1 cellular context compared by ENCODE assay signal in the genomic region with DNA sequence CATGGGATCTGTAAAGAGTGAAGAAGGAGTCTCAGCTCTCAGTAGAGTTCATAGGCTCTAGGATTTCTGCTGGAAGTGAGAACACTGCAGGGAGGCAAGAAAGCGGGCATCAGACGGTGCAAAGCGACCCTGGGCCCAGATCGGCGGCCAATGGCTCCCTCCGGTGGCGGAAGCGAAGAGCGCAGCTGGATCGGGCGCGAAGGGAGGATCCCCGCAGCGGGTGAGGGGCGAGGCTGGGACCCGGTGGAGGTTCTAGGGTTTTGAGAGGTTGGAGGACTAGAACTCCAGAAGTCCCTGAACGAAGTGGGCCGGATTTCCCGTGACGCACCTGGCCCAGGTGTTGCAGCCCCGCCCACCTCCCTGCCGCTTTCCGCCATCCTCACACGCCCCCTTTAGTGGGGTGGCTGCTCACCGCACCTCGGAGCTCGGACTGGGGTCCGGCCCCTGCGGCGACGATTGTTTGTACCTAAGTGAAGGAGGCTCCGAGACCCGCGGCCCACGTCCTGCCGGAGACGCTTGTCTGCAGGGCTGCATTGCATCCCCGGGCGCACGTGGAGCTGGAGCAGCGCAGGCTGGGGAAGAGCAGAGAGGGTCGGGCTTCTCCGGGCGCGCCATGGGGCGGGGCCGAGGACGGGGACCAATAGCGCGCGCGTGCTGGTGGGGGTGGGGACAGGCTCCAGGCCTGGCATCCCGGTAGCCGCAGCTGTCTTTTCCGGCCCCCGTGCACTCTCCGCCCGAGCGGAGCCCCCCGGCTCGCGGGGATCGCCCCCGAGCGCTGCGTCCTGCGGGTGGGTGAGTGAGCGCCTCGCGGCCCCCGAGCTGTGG.
TF ChIP-seq lines count a peak whose summit lies in the region.

A gene with protein sequence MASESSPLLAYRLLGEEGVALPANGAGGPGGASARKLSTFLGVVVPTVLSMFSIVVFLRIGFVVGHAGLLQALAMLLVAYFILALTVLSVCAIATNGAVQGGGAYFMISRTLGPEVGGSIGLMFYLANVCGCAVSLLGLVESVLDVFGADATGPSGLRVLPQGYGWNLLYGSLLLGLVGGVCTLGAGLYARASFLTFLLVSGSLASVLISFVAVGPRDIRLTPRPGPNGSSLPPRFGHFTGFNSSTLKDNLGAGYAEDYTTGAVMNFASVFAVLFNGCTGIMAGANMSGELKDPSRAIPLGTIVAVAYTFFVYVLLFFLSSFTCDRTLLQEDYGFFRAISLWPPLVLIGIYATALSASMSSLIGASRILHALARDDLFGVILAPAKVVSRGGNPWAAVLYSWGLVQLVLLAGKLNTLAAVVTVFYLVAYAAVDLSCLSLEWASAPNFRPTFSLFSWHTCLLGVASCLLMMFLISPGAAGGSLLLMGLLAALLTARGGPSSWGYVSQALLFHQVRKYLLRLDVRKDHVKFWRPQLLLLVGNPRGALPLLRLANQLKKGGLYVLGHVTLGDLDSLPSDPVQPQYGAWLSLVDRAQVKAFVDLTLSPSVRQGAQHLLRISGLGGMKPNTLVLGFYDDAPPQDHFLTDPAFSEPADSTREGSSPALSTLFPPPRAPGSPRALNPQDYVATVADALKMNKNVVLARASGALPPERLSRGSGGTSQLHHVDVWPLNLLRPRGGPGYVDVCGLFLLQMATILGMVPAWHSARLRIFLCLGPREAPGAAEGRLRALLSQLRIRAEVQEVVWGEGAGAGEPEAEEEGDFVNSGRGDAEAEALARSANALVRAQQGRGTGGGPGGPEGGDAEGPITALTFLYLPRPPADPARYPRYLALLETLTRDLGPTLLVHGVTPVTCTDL (plus strand): TSS at position 666 of the 825 bp plus-strand sequence. CDS start 1,485 bp downstream, outside the sequence.

TF ChIP-seq in HepG2, 621 proteins besides CTCF, POLR2A, EP300 and RAD21 (continued from another document and continues in another):
- TF ChIP-seq, protein P1, sequence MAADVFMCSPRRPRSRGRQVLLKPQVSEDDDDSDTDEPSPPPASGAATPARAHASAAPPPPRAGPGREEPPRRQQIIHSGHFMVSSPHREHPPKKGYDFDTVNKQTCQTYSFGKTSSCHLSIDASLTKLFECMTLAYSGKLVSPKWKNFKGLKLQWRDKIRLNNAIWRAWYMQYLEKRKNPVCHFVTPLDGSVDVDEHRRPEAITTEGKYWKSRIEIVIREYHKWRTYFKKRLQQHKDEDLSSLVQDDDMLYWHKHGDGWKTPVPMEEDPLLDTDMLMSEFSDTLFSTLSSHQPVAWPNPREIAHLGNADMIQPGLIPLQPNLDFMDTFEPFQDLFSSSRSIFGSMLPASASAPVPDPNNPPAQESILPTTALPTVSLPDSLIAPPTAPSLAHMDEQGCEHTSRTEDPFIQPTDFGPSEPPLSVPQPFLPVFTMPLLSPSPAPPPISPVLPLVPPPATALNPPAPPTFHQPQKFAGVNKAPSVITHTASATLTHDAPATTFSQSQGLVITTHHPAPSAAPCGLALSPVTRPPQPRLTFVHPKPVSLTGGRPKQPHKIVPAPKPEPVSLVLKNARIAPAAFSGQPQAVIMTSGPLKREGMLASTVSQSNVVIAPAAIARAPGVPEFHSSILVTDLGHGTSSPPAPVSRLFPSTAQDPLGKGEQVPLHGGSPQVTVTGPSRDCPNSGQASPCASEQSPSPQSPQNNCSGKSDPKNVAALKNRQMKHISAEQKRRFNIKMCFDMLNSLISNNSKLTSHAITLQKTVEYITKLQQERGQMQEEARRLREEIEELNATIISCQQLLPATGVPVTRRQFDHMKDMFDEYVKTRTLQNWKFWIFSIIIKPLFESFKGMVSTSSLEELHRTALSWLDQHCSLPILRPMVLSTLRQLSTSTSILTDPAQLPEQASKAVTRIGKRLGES (CRISPR knock-in tag; IDR thresholded peaks at IDR 0.05; ENCODE audit: borderline replicate concordance), result no peak
- TF ChIP-seq, protein P2, sequence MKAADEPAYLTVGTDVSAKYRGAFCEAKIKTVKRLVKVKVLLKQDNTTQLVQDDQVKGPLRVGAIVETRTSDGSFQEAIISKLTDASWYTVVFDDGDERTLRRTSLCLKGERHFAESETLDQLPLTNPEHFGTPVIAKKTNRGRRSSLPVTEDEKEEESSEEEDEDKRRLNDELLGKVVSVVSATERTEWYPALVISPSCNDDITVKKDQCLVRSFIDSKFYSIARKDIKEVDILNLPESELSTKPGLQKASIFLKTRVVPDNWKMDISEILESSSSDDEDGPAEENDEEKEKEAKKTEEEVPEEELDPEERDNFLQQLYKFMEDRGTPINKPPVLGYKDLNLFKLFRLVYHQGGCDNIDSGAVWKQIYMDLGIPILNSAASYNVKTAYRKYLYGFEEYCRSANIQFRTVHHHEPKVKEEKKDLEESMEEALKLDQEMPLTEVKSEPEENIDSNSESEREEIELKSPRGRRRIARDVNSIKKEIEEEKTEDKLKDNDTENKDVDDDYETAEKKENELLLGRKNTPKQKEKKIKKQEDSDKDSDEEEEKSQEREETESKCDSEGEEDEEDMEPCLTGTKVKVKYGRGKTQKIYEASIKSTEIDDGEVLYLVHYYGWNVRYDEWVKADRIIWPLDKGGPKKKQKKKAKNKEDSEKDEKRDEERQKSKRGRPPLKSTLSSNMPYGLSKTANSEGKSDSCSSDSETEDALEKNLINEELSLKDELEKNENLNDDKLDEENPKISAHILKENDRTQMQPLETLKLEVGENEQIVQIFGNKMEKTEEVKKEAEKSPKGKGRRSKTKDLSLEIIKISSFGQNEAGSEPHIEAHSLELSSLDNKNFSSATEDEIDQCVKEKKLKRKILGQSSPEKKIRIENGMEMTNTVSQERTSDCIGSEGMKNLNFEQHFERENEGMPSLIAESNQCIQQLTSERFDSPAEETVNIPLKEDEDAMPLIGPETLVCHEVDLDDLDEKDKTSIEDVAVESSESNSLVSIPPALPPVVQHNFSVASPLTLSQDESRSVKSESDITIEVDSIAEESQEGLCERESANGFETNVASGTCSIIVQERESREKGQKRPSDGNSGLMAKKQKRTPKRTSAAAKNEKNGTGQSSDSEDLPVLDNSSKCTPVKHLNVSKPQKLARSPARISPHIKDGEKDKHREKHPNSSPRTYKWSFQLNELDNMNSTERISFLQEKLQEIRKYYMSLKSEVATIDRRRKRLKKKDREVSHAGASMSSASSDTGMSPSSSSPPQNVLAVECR (CRISPR knock-in tag; IDR thresholded peaks at IDR 0.05; ENCODE audit: borderline replicate concordance), result peak; percentile 96
- TF ChIP-seq, protein P3, sequence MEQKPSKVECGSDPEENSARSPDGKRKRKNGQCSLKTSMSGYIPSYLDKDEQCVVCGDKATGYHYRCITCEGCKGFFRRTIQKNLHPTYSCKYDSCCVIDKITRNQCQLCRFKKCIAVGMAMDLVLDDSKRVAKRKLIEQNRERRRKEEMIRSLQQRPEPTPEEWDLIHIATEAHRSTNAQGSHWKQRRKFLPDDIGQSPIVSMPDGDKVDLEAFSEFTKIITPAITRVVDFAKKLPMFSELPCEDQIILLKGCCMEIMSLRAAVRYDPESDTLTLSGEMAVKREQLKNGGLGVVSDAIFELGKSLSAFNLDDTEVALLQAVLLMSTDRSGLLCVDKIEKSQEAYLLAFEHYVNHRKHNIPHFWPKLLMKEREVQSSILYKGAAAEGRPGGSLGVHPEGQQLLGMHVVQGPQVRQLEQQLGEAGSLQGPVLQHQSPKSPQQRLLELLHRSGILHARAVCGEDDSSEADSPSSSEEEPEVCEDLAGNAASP (CRISPR knock-in tag; IDR thresholded peaks at IDR 0.05; ENCODE audit: borderline replicate concordance), result no peak
- TF ChIP-seq ZNF564 (CRISPR knock-in tag; IDR thresholded peaks at IDR 0.05), result no peak
- TF ChIP-seq ZNF317 (CRISPR knock-in tag; IDR thresholded peaks at IDR 0.05), result peak; percentile 29; the same call in 1 of the 2 replicates
- no peak for TF ChIP-seq CCDC6 (CRISPR knock-in tag; IDR thresholded peaks at IDR 0.05)
- TF ChIP-seq ZSCAN29 (CRISPR knock-in tag; conservative IDR thresholded peaks at IDR 0.05), result no peak
- TF ChIP-seq ZNF761 (CRISPR knock-in tag; conservative IDR thresholded peaks at IDR 0.05), result peak; percentile 39; the same call in 1 of the 2 replicates
- TF ChIP-seq ZNF12 (CRISPR knock-in tag; IDR thresholded peaks at IDR 0.05), result no peak
- TF ChIP-seq MIER2 (CRISPR knock-in tag; IDR thresholded peaks at IDR 0.05), result no peak; the same call in 1 of the 2 replicates
- peak; percentile 6; the same call in 1 of the 2 replicates for TF ChIP-seq ZSCAN21 (CRISPR knock-in tag; IDR thresholded peaks at IDR 0.05; ENCODE audit: borderline replicate concordance)
- peak; percentile 55 for TF ChIP-seq NFYC (CRISPR knock-in tag; IDR thresholded peaks at IDR 0.05)
- TF ChIP-seq KDM5A (IDR thresholded peaks at IDR 0.05; ENCODE audit: borderline replicate concordance, low read length), result peak; percentile 91
- peak; percentile 35 for TF ChIP-seq YY1 (IDR thresholded peaks at IDR 0.05; ENCODE audit: insufficient read depth, insufficient replicate concordance, low read depth, low read length)
- TF ChIP-seq GATA4 (IDR thresholded peaks at IDR 0.05; ENCODE audit: borderline replicate concordance, low read depth), result no peak
- TF ChIP-seq ZNF18 (CRISPR knock-in tag; IDR thresholded peaks at IDR 0.05; ENCODE audit: insufficient replicate concordance), result no peak
- peak; percentile 99 for TF ChIP-seq MXD4 (CRISPR knock-in tag; IDR thresholded peaks at IDR 0.05)
- no peak for TF ChIP-seq NCOA5 (CRISPR knock-in tag; IDR thresholded peaks at IDR 0.05)
- no peak for TF ChIP-seq EED (CRISPR knock-in tag; IDR thresholded peaks at IDR 0.05)
- TF ChIP-seq GABPB1 (CRISPR knock-in tag; IDR thresholded peaks at IDR 0.05), result peak; percentile 73
- peak; percentile 38; the same call in 1 of the 2 replicates for TF ChIP-seq THAP9 (CRISPR knock-in tag; IDR thresholded peaks at IDR 0.05; ENCODE audit: borderline replicate concordance)
- peak; percentile 29; the same call in 1 of the 2 replicates for TF ChIP-seq ZNF44 (CRISPR knock-in tag; IDR thresholded peaks at IDR 0.05)
- TF ChIP-seq TBL1XR1 (IDR thresholded peaks at IDR 0.05; ENCODE audit: borderline replicate concordance, low read length, partially characterized antibody), result no peak
- no peak; the same call in 1 of the 2 replicates for TF ChIP-seq TSC22D2 (CRISPR knock-in tag; IDR thresholded peaks at IDR 0.05; ENCODE audit: borderline replicate concordance)
- TF ChIP-seq ZMYM4 (CRISPR knock-in tag; IDR thresholded peaks at IDR 0.05), result no peak
- peak; percentile 82 for TF ChIP-seq KDM2A (CRISPR knock-in tag; IDR thresholded peaks at IDR 0.05; ENCODE audit: borderline replicate concordance, low read depth)
- peak; percentile 77 for TF ChIP-seq ZNF567 (CRISPR knock-in tag; IDR thresholded peaks at IDR 0.05; ENCODE audit: borderline replicate concordance)
- no peak; the same call in 1 of the 2 replicates for TF ChIP-seq TARDBP (CRISPR knock-in tag; IDR thresholded peaks at IDR 0.05)
- TF ChIP-seq ZNF781 (CRISPR knock-in tag; IDR thresholded peaks at IDR 0.05; ENCODE audit: borderline replicate concordance, not compliant biosample characterization), result no peak
- no peak for TF ChIP-seq ZNF841 (CRISPR knock-in tag; IDR thresholded peaks at IDR 0.05; ENCODE audit: borderline replicate concordance)
- no peak for TF ChIP-seq ZFP36L2 (CRISPR knock-in tag; IDR thresholded peaks at IDR 0.05)
- TF ChIP-seq NR2F6 (IDR thresholded peaks at IDR 0.05), result no peak
- TF ChIP-seq NR2F6 (CRISPR knock-in tag; IDR thresholded peaks at IDR 0.05), result peak; percentile 5; the same call in 1 of the 2 replicates
